ENCODE assay signal across 10 cellular contexts in genomic region chr6:34601706-34602105, GRCh38. TPM values are rescaled to one million over a fixed set of nuclear protein-coding genes. Genes with fewer than 3 reads are reported as not detected.
DNase-seq lines count a peak whose midpoint lies in the region; ATAC-seq, FAIRE-seq and TF ChIP-seq lines count a peak whose summit lies in the region.
"Had no signal": no experiment of that assay in that cellular context is flagged by ENCODE, and none has a peak within 500 bp of the region (broad histone marks: within the 10 kb centered on the region; RNA-seq: fewer than 3 reads in every experiment).

No MANE protein-coding gene starts in this region.

- no peak for ATAC-seq in GM21447 (IDR thresholded peaks at IDR 0.05; ENCODE audit: unreplicated experiment)

- in situ Hi-C loops in G401 (cut with HindIII; ENCODE audit: low sequenced_read_pairs) = loop anchor here (25.0 kb wide), 1 partner anchor 89 kb away; no protein-coding TSS in a partner anchor

- H3K4me1 Mint-ChIP-seq in brain = peaks cover 73% of the 10 kb centered on the region

- H3K4me3 Mint-ChIP-seq in brain = peak overlapping the region in 4 of 5 experiments; percentile 70 to 79 (median 74)

- peak overlapping the region; percentile 79 to 98 (median 97) for H3K27ac Mint-ChIP-seq in brain
- H3K27ac Mint-ChIP-seq: activated T-helper 2 cell treated with anti-CD3 and anti-CD28 coated beads, Interferon-gamma antibody, Interleukin-2, Interleukin-4, amounts not matched to agents 10 μg/mL and 5 μg/mL and 100 μg/mL, durations not matched to agents 14 hours and 24 hours and 36 hours had no signal

- peak; percentile 99 for DNase-seq in G401 (ENCODE audit: low spot score)
- peak; percentile 70 for DNase-seq in NCI-H2196 (lab: John Stamatoyannopoulos, UW; ENCODE audit: unreplicated experiment)
- peak; percentile 55 for DNase-seq in occipital lobe (lab: John Stamatoyannopoulos, UW)
- DNase-seq in D721Med (ENCODE audit: insufficient read length, low spot score) = no peak
- no peak for DNase-seq in activated T-cell treated with anti-CD3 and anti-CD28 coated beads, Interleukin-2, amount 50 U/mL, for 48 hours
- DNase-seq in NOMO-1 treated with DMSO at 0.1 percent for 48 hours (lab: John Stamatoyannopoulos, UW; ENCODE audit: unreplicated experiment) = no peak
- DNase-seq: foreskin fibroblast had no signal

- peaks cover 2% of the 10 kb centered on the region for H3K27me3 Mint-ChIP-seq in brain

- peaks cover 19% of the 10 kb centered on the region for H3K36me3 Mint-ChIP-seq in brain

- TF ChIP-seq CTCF in brain (conservative IDR thresholded peaks at IDR 0.05) (no peak), D721Med (IDR thresholded peaks at IDR 0.05; ENCODE audit: insufficient read depth, missing control alignments) (no peak)

- no peaks in the 10 kb centered on the region for H3K9me3 Mint-ChIP-seq in brain
- H3K9me3 Mint-ChIP-seq: activated T-helper 2 cell treated with anti-CD3 and anti-CD28 coated beads, Interferon-gamma antibody, Interleukin-2, Interleukin-4, amounts not matched to agents 10 μg/mL and 5 μg/mL and 100 μg/mL, durations not matched to agents 14 hours and 24 hours and 36 hours had no signal

- FAIRE-seq in D721Med (lab: Jason Lieb, UNC) = no peak

RNA-seq across cellular contexts. Expression of gene SPDEF, which starts 45.6 kb away (rescaled TPM):
- total RNA-seq in G401 (2014; rRNA removed; shearing (Covaris generic)) = 0.12 TPM in 1 of 2 replicates, not detected in the other
- polyA plus RNA-seq in brain (ENCODE audit: insufficient read depth, low read depth, low replicate concordance) = not detected
- total RNA-seq in occipital lobe = not detected

Comparison
In these comparisons a context has a peak if more than half of its experiments do, and no peak if none do; other contexts are left out.
1. DNase-seq: peak in G401 (single experiment), NCI-H2196 (single experiment) and occipital lobe (single experiment); none in D721Med (single experiment), activated T-cell treated with anti-CD3 and anti-CD28 coated beads, Interleukin-2, amount 50 U/mL, for 48 hours (0 of 2) and NOMO-1 treated with DMSO at 0.1 percent for 48 hours (single experiment).